ENCODE assay signal across 18 cellular contexts in the genomic region with DNA sequence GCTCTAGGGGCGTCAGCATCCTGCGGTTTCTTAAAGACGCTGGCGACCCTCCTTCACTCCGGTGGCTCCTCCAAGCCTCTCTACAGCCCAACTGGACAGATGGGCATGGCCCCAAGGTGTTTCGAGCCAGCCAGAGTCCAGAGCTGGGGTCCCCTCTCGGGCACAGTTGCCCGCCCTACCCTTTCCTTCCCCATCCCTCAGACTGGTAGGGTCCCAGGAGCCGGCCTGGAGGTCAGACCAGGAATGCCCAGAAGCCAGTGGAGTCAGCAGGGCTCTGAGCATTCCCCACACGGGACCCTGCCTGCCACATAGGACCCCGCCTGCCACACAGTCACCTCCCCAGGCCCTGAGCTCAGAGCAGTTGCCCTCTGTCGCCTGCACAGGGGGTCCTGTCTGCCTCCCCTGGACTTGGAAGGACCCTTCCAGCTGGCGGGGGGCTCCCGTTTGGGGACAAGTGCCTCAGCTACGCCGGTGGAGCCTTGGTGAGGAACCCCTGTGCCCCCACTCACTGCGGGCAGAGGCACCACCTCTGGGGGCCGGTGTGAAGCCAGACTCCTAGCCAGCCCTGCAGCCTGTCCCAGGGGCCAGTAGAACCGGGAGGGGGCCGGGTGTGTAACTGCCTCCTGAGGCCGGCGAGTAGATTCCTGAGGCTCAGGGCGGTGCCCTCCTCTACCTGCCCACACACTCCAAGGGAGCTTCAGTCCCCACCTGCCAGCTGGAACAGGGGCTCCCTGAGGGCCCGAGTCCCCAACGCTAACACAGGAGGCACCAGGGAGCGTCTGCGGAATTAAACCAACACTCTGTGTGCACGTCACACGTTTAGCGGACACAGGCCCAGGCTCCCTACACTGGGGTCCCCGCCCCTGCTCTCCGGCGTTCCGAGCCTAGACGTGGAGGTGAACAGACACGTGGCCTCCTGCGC. TPM values are rescaled to one million over a fixed set of nuclear protein-coding genes. Genes with fewer than 3 reads are reported as not detected.
DNase-seq lines count a peak whose midpoint lies in the region; ATAC-seq and TF ChIP-seq lines count a peak whose summit lies in the region.
"Had no signal": no experiment of that assay in that cellular context is flagged by ENCODE, and none has a peak within 500 bp of the region (broad histone marks: within the 10 kb centered on the region; RNA-seq: fewer than 3 reads in every experiment).

No MANE protein-coding gene starts in this region.

- no peaks in the 10 kb centered on the region for H3K27me3 ChIP-seq in GM23338 (ENCODE audit: insufficient read depth)
- H3K27me3 ChIP-seq in esophagus (ENCODE audit: control insufficient read depth in 1 of 2, insufficient read depth in 2 of 2, low read length in 2 of 2): no peaks in the 10 kb centered on the region
- H3K27me3 ChIP-seq in prostate gland (replicated peaks; ENCODE audit: insufficient read depth): no peaks in the 10 kb centered on the region
- H3K27me3 ChIP-seq in gastrocnemius medialis: no peaks in the 10 kb centered on the region

- POLR2A ChIA-PET in RWPE1 (lab: Yijun Ruan, JAX; ENCODE audit: low non-redundant PET): interaction anchor here (0.6 to 1.7 kb wide), 4 partner anchors 15 to 294 kb away, joined by 3 to 5 read pairs (median 3); partner anchors contain the start of gene PDGFA

- intact Hi-C loops in prostate gland (cut with DNase I): no loop called here
- intact Hi-C loops in gastrocnemius medialis (cut with DNase I; ENCODE audit: low total_unique reads): no loop called here

- peak; percentile 39 for DNase-seq in GM23338 (ENCODE audit: low spot score)
- peak; percentile 77 for DNase-seq in RWPE1 (ENCODE audit: low spot score)
- no peak for DNase-seq in prostate gland (ENCODE audit: low spot score)
- no peak for DNase-seq in GDM1 (lab: John Stamatoyannopoulos, UW)
- DNase-seq in gastrocnemius medialis: no peak
- no peak for DNase-seq in stimulated activated CD4-positive, alpha-beta T cell treated with anti-CD3 and anti-CD28 coated beads, Interleukin-4, amount 100 ng/mL, for 4 hours
- DNase-seq: activated CD8-positive, alpha-beta T cell treated with anti-CD3 and anti-CD28 coated beads, Interleukin-2, amount 10 ng/mL, durations not matched to agents 7 days and 5 days; effector memory CD8-positive, alpha-beta T cell; NCI-H1048; NCI-H774; stimulated activated naive CD4-positive, alpha-beta T cell treated with Interleukin-2 at 50 U/mL for 16 hours; T-cell had no signal

- peaks cover 0 to 6% of the 10 kb centered on the region in 2 donors for H3K9me3 ChIP-seq in esophagus (ENCODE audit: control insufficient read depth in 2 of 2, insufficient read depth in 1 of 2, low read depth in 1 of 2, low read length in 1 of 2)
- no peaks in the 10 kb centered on the region for H3K9me3 ChIP-seq in prostate gland
- no peaks in the 10 kb centered on the region for H3K9me3 ChIP-seq in gastrocnemius medialis

- H4K20me1 ChIP-seq in GM23338 (replicated peaks; ENCODE audit: insufficient read depth): no peaks in the 10 kb centered on the region

- peaks cover 22% of the 10 kb centered on the region for H3K27me3 Mint-ChIP-seq in GM23338 (ENCODE audit: insufficient read depth, low read depth, poor library complexity)
- H3K27me3 Mint-ChIP-seq: activated naive CD8-positive, alpha-beta T cell had no signal

- no peak overlapping the region for H3K27ac Mint-ChIP-seq in GM23338
- H3K27ac Mint-ChIP-seq: activated CD8-positive, alpha-beta T cell treated with anti-CD3 and anti-CD28 coated beads, Interleukin-2, amount 10 ng/mL, durations not matched to agents 7 days and 5 days; activated naive CD8-positive, alpha-beta T cell; CD14-positive monocyte; effector memory CD8-positive, alpha-beta T cell; T-cell had no signal

- H3F3A ChIP-seq in GM23338 (replicated peaks; ENCODE audit: low read depth): no peaks in the 10 kb centered on the region

- TF ChIP-seq POLR2A in prostate gland (IDR thresholded peaks at IDR 0.05): no peak
- no peak for TF ChIP-seq POLR2A in gastrocnemius medialis (IDR thresholded peaks at IDR 0.05)

- H3K4me3 Mint-ChIP-seq in GM23338: no peak overlapping the region
- H3K4me3 Mint-ChIP-seq: activated CD8-positive, alpha-beta T cell treated with anti-CD3 and anti-CD28 coated beads, Interleukin-2, amount 10 ng/mL, durations not matched to agents 7 days and 5 days; activated naive CD8-positive, alpha-beta T cell; CD14-positive monocyte; effector memory CD8-positive, alpha-beta T cell; nephron; T-cell had no signal

- H3K36me3 Mint-ChIP-seq in GM23338 (ENCODE audit: low read depth): no peaks in the 10 kb centered on the region
- H3K36me3 Mint-ChIP-seq: activated naive CD8-positive, alpha-beta T cell; CD14-positive monocyte; T-cell had no signal

- no peak overlapping the region for H2AFZ ChIP-seq in GM23338

- no peak overlapping the region for H3K4me2 ChIP-seq in GM23338

- in situ Hi-C loops in gastrocnemius medialis (cut with MboI; ENCODE audit: low sequenced_read_pairs in 4 of 4): no loop called here

- H3K36me3 ChIP-seq in GM23338 (ENCODE audit: insufficient read depth) (no peaks in the 10 kb centered on the region), esophagus (ENCODE audit: control insufficient read depth in 2 of 2, insufficient read depth in 2 of 2, low read length in 1 of 2) (no peaks in the 10 kb centered on the region), prostate gland (no peaks in the 10 kb centered on the region), gastrocnemius medialis (no peaks in the 10 kb centered on the region)

- H3K9me2 ChIP-seq in GM23338 (ENCODE audit: insufficient read depth): no peaks in the 10 kb centered on the region

- TF ChIP-seq CTCF in GM23338 (conservative IDR thresholded peaks at IDR 0.05; ENCODE audit: low read depth in 2 of 2) (no peak), RWPE1 (conservative IDR thresholded peaks at IDR 0.05; ENCODE audit: low read depth) (no peak), prostate gland (IDR thresholded peaks at IDR 0.05) (no peak), gastrocnemius medialis (IDR thresholded peaks at IDR 0.05 in 4 of 5, conservative IDR thresholded peaks at IDR 0.05 in 1 of 5) (no peak)

- H3K4me3 ChIP-seq in GM23338 (no peak overlapping the region), esophagus (ENCODE audit: low read depth in 1 of 2, low read length in 2 of 2) (no peak overlapping the region), prostate gland (no peak overlapping the region), gastrocnemius medialis (no peak overlapping the region)

- H3K4me1 Mint-ChIP-seq in GM23338: peaks cover 4% of the 10 kb centered on the region
- H3K4me1 Mint-ChIP-seq: CD14-positive monocyte, T-cell had no signal

- CTCF ChIA-PET in RWPE1 (lab: Yijun Ruan, JAX): interaction anchor here (0.6 to 0.9 kb wide), 2 partner anchors 11 to 18 kb away, joined by 3 to 5 read pairs; no protein-coding TSS in a partner anchor

- H3K9me3 Mint-ChIP-seq in GM23338: no peaks in the 10 kb centered on the region; the same call in 2 of the 3 replicates
- H3K9me3 Mint-ChIP-seq: effector memory CD8-positive, alpha-beta T cell; T-cell had no signal

- 55 to 70% methylated on average over 33 to 37 of the region's 37 CpGs for WGBS in esophagus, 2 donors
- WGBS in prostate gland: 54% methylated on average over 32 of the region's 37 CpGs

- no peak overlapping the region for H3K27ac ChIP-seq in GM23338 (ENCODE audit: low read depth)
- H3K27ac ChIP-seq in RWPE1: peak overlapping the region; percentile 100
- H3K27ac ChIP-seq in esophagus (ENCODE audit: low read depth in 2 of 2, low read length in 1 of 2): peak overlapping the region; percentile 12 to 22
- H3K27ac ChIP-seq in prostate gland: peak overlapping the region; percentile 13 to 70
- H3K27ac ChIP-seq in gastrocnemius medialis: no peak overlapping the region
- H3K27ac ChIP-seq: HL-60 had no signal

- ATAC-seq in GM23338: peak; percentile 18
- ATAC-seq in HG03175 (IDR thresholded peaks at IDR 0.05; ENCODE audit: unreplicated experiment): no peak
- ATAC-seq in gastrocnemius medialis: no peak
- ATAC-seq: activated CD8-positive, alpha-beta T cell treated with anti-CD3 and anti-CD28 coated beads, Interleukin-2, amount 10 ng/mL, durations not matched to agents 7 days and 5 days; effector memory CD8-positive, alpha-beta T cell; T-cell had no signal

- no peaks in the 10 kb centered on the region for H3K79me2 ChIP-seq in GM23338 (replicated peaks; ENCODE audit: insufficient read depth)

- peaks cover 3% of the 10 kb centered on the region; the same call in 1 of the 2 replicates for H3K4me1 ChIP-seq in GM23338 (ENCODE audit: insufficient read depth)
- peaks cover 17 to 29% of the 10 kb centered on the region in 2 donors for H3K4me1 ChIP-seq in esophagus (ENCODE audit: control insufficient read depth in 2 of 2, insufficient read depth in 2 of 2, low read length in 1 of 2)
- H3K4me1 ChIP-seq in prostate gland (replicated peaks): peaks cover 11% of the 10 kb centered on the region
- H3K4me1 ChIP-seq in gastrocnemius medialis: no peaks in the 10 kb centered on the region

TF ChIP-seq in GM23338, 12 proteins besides CTCF, POLR2A, EP300 and RAD21:
- TF ChIP-seq JUNB (IDR thresholded peaks at IDR 0.05; ENCODE audit: unreplicated experiment) (no peak), ZNF114 (CRISPR knock-in tag; IDR thresholded peaks at IDR 0.05) (no peak), CREB1 (CRISPR knock-in tag; IDR thresholded peaks at IDR 0.05; ENCODE audit: low read depth) (no peak), NANOG (IDR thresholded peaks at IDR 0.05; ENCODE audit: borderline replicate concordance) (no peak), EZH2phosphoT487 (IDR thresholded peaks at IDR 0.05; ENCODE audit: unreplicated experiment) (no peak), EZH2 (IDR thresholded peaks at IDR 0.05; ENCODE audit: low read depth, unreplicated experiment) (no peak), STAT1 (IDR thresholded peaks at IDR 0.05; ENCODE audit: unreplicated experiment) (no peak), POLR2AphosphoS5 (IDR thresholded peaks at IDR 0.05; ENCODE audit: low read depth) (no peak), ZNF331 (CRISPR knock-in tag; IDR thresholded peaks at IDR 0.05; ENCODE audit: low read depth) (no peak)

RNA-seq across cellular contexts. Expression of gene PDGFA, which starts 19.4 kb away (rescaled TPM):
- 32.2 and 43.1 TPM in 2 replicates for total RNA-seq in GM23338 (2014; rRNA removed; shearing (Covaris generic))
- polyA plus RNA-seq in GM23338 (2016; fragmentation: Nextera tagmentation; extraction: Ambion mirVana) (35.6 and 39.5 TPM in 2 replicates), esophagus (1 to 10 TPM; 5.5 to 6.1 TPM)
- total RNA-seq in prostate gland (10 to 100 TPM; 40.4 to 75.0 TPM), gastrocnemius medialis (10 to 100 TPM; 10.8 to 31.7 (median 26.0) TPM)

Comparison
In these comparisons a context has a peak if more than half of its experiments do, and no peak if none do; other contexts are left out.
1. DNase-seq: peak in GM23338 (single experiment) and RWPE1 (single experiment); none in prostate gland (single experiment), GDM1 (single experiment), gastrocnemius medialis (0 of 2) and stimulated activated CD4-positive, alpha-beta T cell treated with anti-CD3 and anti-CD28 coated beads, Interleukin-4, amount 100 ng/mL, for 4 hours (0 of 2).
2. H3K27ac ChIP-seq: peak in RWPE1 (single experiment), esophagus (2 of 2) and prostate gland (2 of 2); none in GM23338 (single experiment) and gastrocnemius medialis (0 of 4).